In genomic region chr7:23597064-23597907, GRCh38 we compare ENCODE assay signal across 1 cellular context.
TF ChIP-seq lines count a peak whose summit lies in the region.

Gene CCDC126, plus strand, starts transcription at chr7:23597382. Its CDS starts 13,934 bp downstream, at chr7:23611316.

TF ChIP-seq in K562, 482 proteins besides CTCF, POLR2A, EP300 and RAD21 (continued from another document):
- TF ChIP-seq, protein P1, sequence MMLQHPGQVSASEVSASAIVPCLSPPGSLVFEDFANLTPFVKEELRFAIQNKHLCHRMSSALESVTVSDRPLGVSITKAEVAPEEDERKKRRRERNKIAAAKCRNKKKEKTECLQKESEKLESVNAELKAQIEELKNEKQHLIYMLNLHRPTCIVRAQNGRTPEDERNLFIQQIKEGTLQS (IDR thresholded peaks at IDR 0.05), result no peak
- TF ChIP-seq, protein P1 (CRISPR knock-in tag; conservative IDR thresholded peaks at IDR 0.05), result no peak
- TF ChIP-seq CGGBP1 (CRISPR knock-in tag; IDR thresholded peaks at IDR 0.05) (no peak), SMARCA4 (IDR thresholded peaks at IDR 0.05) (no peak), TARDBP (IDR thresholded peaks at IDR 0.05) (no peak), ZNF584 (CRISPR knock-in tag; IDR thresholded peaks at IDR 0.05; ENCODE audit: low read depth) (no peak), PTBP1 (IDR thresholded peaks at IDR 0.05; ENCODE audit: low read depth, low read length) (no peak), NKRF (IDR thresholded peaks at IDR 0.05; ENCODE audit: borderline replicate concordance) (peak; percentile 19; the same call in 1 of the 2 replicates), ZNF766 (CRISPR knock-in tag; conservative IDR thresholded peaks at IDR 0.05) (peak; percentile 72), FIP1L1 (IDR thresholded peaks at IDR 0.05; ENCODE audit: low read depth, low read length, poor library complexity, severe bottlenecking) (peak; percentile 31), RCOR1 (IDR thresholded peaks at IDR 0.05; ENCODE audit: borderline replicate concordance in 1 of 2, low read depth in 2 of 2, low read length in 2 of 2) (peak in 1 of 2 experiments; percentile 68; a peak in 2 of 4 replicates), C11orf30 (IDR thresholded peaks at IDR 0.05; ENCODE audit: low read depth) (no peak), ZNF324 (CRISPR knock-in tag; IDR thresholded peaks at IDR 0.05) (no peak), TEAD4 (IDR thresholded peaks at IDR 0.05; ENCODE audit: low read length) (0 out of 2 replicates have a peak, but pooled peaks have one; percentile 14), TEAD4 (CRISPR knock-in tag; IDR thresholded peaks at IDR 0.05; ENCODE audit: borderline replicate concordance) (peak; percentile 77; the same call in 1 of the 2 replicates), MAZ (CRISPR knock-in tag; conservative IDR thresholded peaks at IDR 0.05 in 1 of 2, IDR thresholded peaks at IDR 0.05 in 1 of 2) (peak; percentile 89 to 94)
